Comparison of ENCODE assay signal across 1 cellular context in genomic region chr15:56929933-56930332, GRCh38.
TF ChIP-seq lines count a peak whose summit lies in the region.

No MANE protein-coding gene starts in this region.

TF ChIP-seq in HCT116, 20 proteins besides CTCF, POLR2A, EP300 and RAD21 (continued from another document):
- TF ChIP-seq, protein P1, sequence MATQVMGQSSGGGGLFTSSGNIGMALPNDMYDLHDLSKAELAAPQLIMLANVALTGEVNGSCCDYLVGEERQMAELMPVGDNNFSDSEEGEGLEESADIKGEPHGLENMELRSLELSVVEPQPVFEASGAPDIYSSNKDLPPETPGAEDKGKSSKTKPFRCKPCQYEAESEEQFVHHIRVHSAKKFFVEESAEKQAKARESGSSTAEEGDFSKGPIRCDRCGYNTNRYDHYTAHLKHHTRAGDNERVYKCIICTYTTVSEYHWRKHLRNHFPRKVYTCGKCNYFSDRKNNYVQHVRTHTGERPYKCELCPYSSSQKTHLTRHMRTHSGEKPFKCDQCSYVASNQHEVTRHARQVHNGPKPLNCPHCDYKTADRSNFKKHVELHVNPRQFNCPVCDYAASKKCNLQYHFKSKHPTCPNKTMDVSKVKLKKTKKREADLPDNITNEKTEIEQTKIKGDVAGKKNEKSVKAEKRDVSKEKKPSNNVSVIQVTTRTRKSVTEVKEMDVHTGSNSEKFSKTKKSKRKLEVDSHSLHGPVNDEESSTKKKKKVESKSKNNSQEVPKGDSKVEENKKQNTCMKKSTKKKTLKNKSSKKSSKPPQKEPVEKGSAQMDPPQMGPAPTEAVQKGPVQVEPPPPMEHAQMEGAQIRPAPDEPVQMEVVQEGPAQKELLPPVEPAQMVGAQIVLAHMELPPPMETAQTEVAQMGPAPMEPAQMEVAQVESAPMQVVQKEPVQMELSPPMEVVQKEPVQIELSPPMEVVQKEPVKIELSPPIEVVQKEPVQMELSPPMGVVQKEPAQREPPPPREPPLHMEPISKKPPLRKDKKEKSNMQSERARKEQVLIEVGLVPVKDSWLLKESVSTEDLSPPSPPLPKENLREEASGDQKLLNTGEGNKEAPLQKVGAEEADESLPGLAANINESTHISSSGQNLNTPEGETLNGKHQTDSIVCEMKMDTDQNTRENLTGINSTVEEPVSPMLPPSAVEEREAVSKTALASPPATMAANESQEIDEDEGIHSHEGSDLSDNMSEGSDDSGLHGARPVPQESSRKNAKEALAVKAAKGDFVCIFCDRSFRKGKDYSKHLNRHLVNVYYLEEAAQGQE (IDR thresholded peaks at IDR 0.05; ENCODE audit: low read depth) = no peak
- TF ChIP-seq FOSL1 (IDR thresholded peaks at IDR 0.05; ENCODE audit: low read depth) (no peak), POLR2AphosphoS5 (IDR thresholded peaks at IDR 0.05; ENCODE audit: low read depth, low read length) (no peak), EZH2phosphoT487 (IDR thresholded peaks at IDR 0.05; ENCODE audit: borderline replicate concordance) (no peak), ZFX (IDR thresholded peaks at IDR 0.05) (no peak), JUND (IDR thresholded peaks at IDR 0.05) (no peak), TCF7L2 (IDR thresholded peaks at IDR 0.05; ENCODE audit: borderline replicate concordance, extremely low read depth, insufficient read depth, insufficient read length) (no peak), CBX3 (IDR thresholded peaks at IDR 0.05; ENCODE audit: low read depth) (no peak), SP1 (IDR thresholded peaks at IDR 0.05; ENCODE audit: low read depth) (no peak), ELF1 (IDR thresholded peaks at IDR 0.05; ENCODE audit: borderline replicate concordance, low read depth) (no peak), CEBPB (IDR thresholded peaks at IDR 0.05; ENCODE audit: low read depth) (no peak), YY1 (IDR thresholded peaks at IDR 0.05; ENCODE audit: extremely low read depth, insufficient replicate concordance, low read depth, low read length) (no peak), SIN3A (IDR thresholded peaks at IDR 0.05; ENCODE audit: low read depth) (no peak), SRF (IDR thresholded peaks at IDR 0.05; ENCODE audit: low read depth) (no peak), EZH2 (IDR thresholded peaks at IDR 0.05) (no peak), EGR1 (IDR thresholded peaks at IDR 0.05; ENCODE audit: low read depth) (no peak)
- TF ChIP-seq, protein P2, sequence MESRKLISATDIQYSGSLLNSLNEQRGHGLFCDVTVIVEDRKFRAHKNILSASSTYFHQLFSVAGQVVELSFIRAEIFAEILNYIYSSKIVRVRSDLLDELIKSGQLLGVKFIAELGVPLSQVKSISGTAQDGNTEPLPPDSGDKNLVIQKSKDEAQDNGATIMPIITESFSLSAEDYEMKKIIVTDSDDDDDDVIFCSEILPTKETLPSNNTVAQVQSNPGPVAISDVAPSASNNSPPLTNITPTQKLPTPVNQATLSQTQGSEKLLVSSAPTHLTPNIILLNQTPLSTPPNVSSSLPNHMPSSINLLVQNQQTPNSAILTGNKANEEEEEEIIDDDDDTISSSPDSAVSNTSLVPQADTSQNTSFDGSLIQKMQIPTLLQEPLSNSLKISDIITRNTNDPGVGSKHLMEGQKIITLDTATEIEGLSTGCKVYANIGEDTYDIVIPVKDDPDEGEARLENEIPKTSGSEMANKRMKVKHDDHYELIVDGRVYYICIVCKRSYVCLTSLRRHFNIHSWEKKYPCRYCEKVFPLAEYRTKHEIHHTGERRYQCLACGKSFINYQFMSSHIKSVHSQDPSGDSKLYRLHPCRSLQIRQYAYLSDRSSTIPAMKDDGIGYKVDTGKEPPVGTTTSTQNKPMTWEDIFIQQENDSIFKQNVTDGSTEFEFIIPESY (IDR thresholded peaks at IDR 0.05; ENCODE audit: extremely low read depth, insufficient replicate concordance, low read length) = no peak
